17 cellular contexts compared by ENCODE assay signal in genomic region chr12:54032220-54032619, GRCh38. TPM values are rescaled to one million over a fixed set of nuclear protein-coding genes. Genes with fewer than 3 reads are reported as not detected.
DNase-seq lines count a peak whose midpoint lies in the region; ATAC-seq and TF ChIP-seq lines count a peak whose summit lies in the region.
"Had no signal": no experiment of that assay in that cellular context is flagged by ENCODE, and none has a peak within 500 bp of the region (broad histone marks: within the 10 kb centered on the region; RNA-seq: fewer than 3 reads in every experiment).

No MANE protein-coding gene starts in this region.

- H3K36me3 ChIP-seq in OCI-LY3 (replicated peaks; ENCODE audit: low read depth, low read length), result no peaks in the 10 kb centered on the region
- H3K36me3 ChIP-seq in endodermal cell (ENCODE audit: control insufficient read depth, insufficient read depth, low read length), result no peaks in the 10 kb centered on the region
- no peaks in the 10 kb centered on the region for H3K36me3 ChIP-seq in gastrocnemius medialis

- peaks cover 13% of the 10 kb centered on the region for H3K4me1 Mint-ChIP-seq in endodermal cell
- H3K4me1 Mint-ChIP-seq in activated CD8-positive, alpha-beta memory T cell treated with anti-CD3 and anti-CD28 coated beads, Interleukin-2, amount 10 ng/mL, durations not matched to agents 7 days and 5 days, result peaks cover 22% of the 10 kb centered on the region

- TF ChIP-seq CTCF in GM10266 (IDR thresholded peaks at IDR 0.05; ENCODE audit: control insufficient read depth, insufficient read depth, low read depth, missing control alignments), result peak; percentile 0
- TF ChIP-seq CTCF in OCI-LY3 (IDR thresholded peaks at IDR 0.05; ENCODE audit: low read depth, low read length), result no peak
- no peak for TF ChIP-seq CTCF in endodermal cell (conservative IDR thresholded peaks at IDR 0.05)
- TF ChIP-seq CTCF in gastrocnemius medialis (IDR thresholded peaks at IDR 0.05 in 4 of 5, conservative IDR thresholded peaks at IDR 0.05 in 1 of 5), result no peak

- no peak for TF ChIP-seq POLR2A in gastrocnemius medialis (IDR thresholded peaks at IDR 0.05)

- H3K9me3 Mint-ChIP-seq in endodermal cell, result peaks cover 3% of the 10 kb centered on the region
- no peaks in the 10 kb centered on the region for H3K9me3 Mint-ChIP-seq in activated CD8-positive, alpha-beta memory T cell treated with anti-CD3 and anti-CD28 coated beads, Interleukin-2, amount 10 ng/mL, durations not matched to agents 7 days and 5 days (ENCODE audit: low read depth)
- H3K9me3 Mint-ChIP-seq: activated naive CD4-positive, alpha-beta T cell treated with anti-CD3 and anti-CD28 coated beads, Interleukin-2, amount 50 U/mL, for 72 hours had no signal

- no peak overlapping the region for H2AFZ ChIP-seq in OCI-LY3 (ENCODE audit: low read depth, low read length)

- H3K27ac Mint-ChIP-seq in endodermal cell, result no peak overlapping the region
- no peak overlapping the region for H3K27ac Mint-ChIP-seq in activated CD8-positive, alpha-beta memory T cell treated with anti-CD3 and anti-CD28 coated beads, Interleukin-2, amount 10 ng/mL, durations not matched to agents 7 days and 5 days
- H3K27ac Mint-ChIP-seq: activated naive CD4-positive, alpha-beta T cell treated with anti-CD3 and anti-CD28 coated beads, Interleukin-2, amount 50 U/mL, for 72 hours; dendritic cell treated with granulocyte-macrophage colony-stimulating factor and Interleukin-4, amounts not matched to agents 40 ng/mL and 50 ng/mL, for 4 days; progenitor cell of endocrine pancreas had no signal

- H3K4me2 ChIP-seq in OCI-LY3 (ENCODE audit: low read length), result peak overlapping the region; percentile 64; the same call in 1 of the 2 replicates

- no peaks in the 10 kb centered on the region for H3K9me3 ChIP-seq in OCI-LY3 (ENCODE audit: insufficient read depth, low read length)
- H3K9me3 ChIP-seq in endodermal cell (ENCODE audit: control insufficient read depth, low read length), result peaks cover 5% of the 10 kb centered on the region
- no peaks in the 10 kb centered on the region for H3K9me3 ChIP-seq in gastrocnemius medialis
- H3K9me3 ChIP-seq: body of pancreas, SK-N-SH, testis had no signal

- in situ Hi-C loops in gastrocnemius medialis (cut with MboI; ENCODE audit: low sequenced_read_pairs in 4 of 4), result loop anchor here in 1 of 4 donors (5.0 kb wide), 1 partner anchor 160 kb away; no protein-coding TSS in a partner anchor

- no peaks in the 10 kb centered on the region for H3K27me3 ChIP-seq in OCI-LY3 (ENCODE audit: low read depth, low read length)
- H3K27me3 ChIP-seq in endodermal cell (ENCODE audit: control insufficient read depth, insufficient read depth, low read length, poor library complexity, severe bottlenecking), result peaks cover 100% of the 10 kb centered on the region
- no peaks in the 10 kb centered on the region for H3K27me3 ChIP-seq in gastrocnemius medialis
- H3K27me3 ChIP-seq: testis had no signal

- H3K9ac ChIP-seq in OCI-LY3 (ENCODE audit: low read length), result no peak overlapping the region
- H3K9ac ChIP-seq in endodermal cell (ENCODE audit: extremely low read depth, low read length, poor library complexity, severe bottlenecking), result no peak overlapping the region
- H3K9ac ChIP-seq: SK-N-SH had no signal

- CTCF ChIA-PET in activated CD8-positive, alpha-beta memory T cell treated with anti-CD3 and anti-CD28 coated beads, Interleukin-2, amount 10 ng/mL, durations not matched to agents 7 days and 5 days (lab: Charles Lee), result interaction anchor here (0.6 to 15.1 kb wide), 44 partner anchors 9 to 287 kb away, joined by 3 to 229 read pairs (median 6); partner anchors contain the start of genes HOXC10, HOXC4, HOXC8 and HOXC9

- 13 to 14% methylated on average over 4 of the region's 4 CpGs for WGBS in endodermal cell (ENCODE audit: insufficient coverage in 1 of 2, insufficient read length in 1 of 2), 2 experiments

- H3K79me2 ChIP-seq in OCI-LY3 (ENCODE audit: low read length), result no peaks in the 10 kb centered on the region

- DNase-seq in GM10266 (ENCODE audit: extremely low spot score), result peak; percentile 57
- DNase-seq in endodermal cell, result peak; percentile 48
- DNase-seq in gastrocnemius medialis, result no peak
- no peak for DNase-seq in activated CD8-positive, alpha-beta memory T cell treated with anti-CD3 and anti-CD28 coated beads, Interleukin-2, amount 10 ng/mL, durations not matched to agents 7 days and 5 days
- DNase-seq in NK-92 treated with Interleukin-12 subunit alpha and Interleukin-12 subunit beta, amount 100 ng/mL, for 24 hours (lab: John Stamatoyannopoulos, UW), result no peak
- DNase-seq in cortex of kidney (lab: John Stamatoyannopoulos, UW), result no peak

- H3K27me3 Mint-ChIP-seq in endodermal cell (ENCODE audit: insufficient read depth), result peaks cover 97% of the 10 kb centered on the region
- peaks cover 90% of the 10 kb centered on the region for H3K27me3 Mint-ChIP-seq in activated CD8-positive, alpha-beta memory T cell treated with anti-CD3 and anti-CD28 coated beads, Interleukin-2, amount 10 ng/mL, durations not matched to agents 7 days and 5 days

- H3K4me3 Mint-ChIP-seq in endodermal cell, result no peak overlapping the region
- H3K4me3 Mint-ChIP-seq in activated CD8-positive, alpha-beta memory T cell treated with anti-CD3 and anti-CD28 coated beads, Interleukin-2, amount 10 ng/mL, durations not matched to agents 7 days and 5 days, result no peak overlapping the region
- H3K4me3 Mint-ChIP-seq: dendritic cell treated with granulocyte-macrophage colony-stimulating factor and Interleukin-4, amounts not matched to agents 40 ng/mL and 50 ng/mL, for 4 days had no signal

- peaks cover 11% of the 10 kb centered on the region for H3K4me1 ChIP-seq in OCI-LY3 (ENCODE audit: low read length)
- no peaks in the 10 kb centered on the region for H3K4me1 ChIP-seq in endodermal cell (ENCODE audit: control insufficient read depth, insufficient read depth, low read length)
- H3K4me1 ChIP-seq in gastrocnemius medialis, result peaks cover 16 to 32% of the 10 kb centered on the region in 2 donors

- H3K27ac ChIP-seq in OCI-LY3 (ENCODE audit: low read length), result no peak overlapping the region
- no peak overlapping the region for H3K27ac ChIP-seq in endodermal cell (ENCODE audit: low read depth, low read length)
- peak overlapping the region; percentile 94 to 100 (median 98) for H3K27ac ChIP-seq in gastrocnemius medialis
- H3K27ac ChIP-seq: body of pancreas had no signal

- no peak for ATAC-seq in gastrocnemius medialis
- ATAC-seq in activated CD8-positive, alpha-beta memory T cell treated with anti-CD3 and anti-CD28 coated beads, Interleukin-2, amount 10 ng/mL, durations not matched to agents 7 days and 5 days, result no peak

- no peak overlapping the region for H3K4me3 ChIP-seq in OCI-LY3 (ENCODE audit: low read length)
- H3K4me3 ChIP-seq in endodermal cell (ENCODE audit: low read length), result no peak overlapping the region
- H3K4me3 ChIP-seq in gastrocnemius medialis, result peak overlapping the region in 2 of 4 donors; percentile 65 to 71
- H3K4me3 ChIP-seq: body of pancreas had no signal

- H4K20me1 ChIP-seq in OCI-LY3 (ENCODE audit: insufficient read depth, low read length), result no peaks in the 10 kb centered on the region

- intact Hi-C loops in gastrocnemius medialis (cut with DNase I; ENCODE audit: low total_unique reads), result loop anchor here (1.0 kb wide), 1 partner anchor 159 kb away; no protein-coding TSS in a partner anchor

- no peaks in the 10 kb centered on the region for H3K36me3 Mint-ChIP-seq in endodermal cell (ENCODE audit: low read depth)
- H3K36me3 Mint-ChIP-seq in activated CD8-positive, alpha-beta memory T cell treated with anti-CD3 and anti-CD28 coated beads, Interleukin-2, amount 10 ng/mL, durations not matched to agents 7 days and 5 days, result no peaks in the 10 kb centered on the region

RNA-seq across cellular contexts. Expression of gene HOXC5, which starts 0.6 kb away (rescaled TPM):
- total RNA-seq in endodermal cell, result not detected
- polyA plus RNA-seq in endodermal cell (2013, experiment 1 of 2), result 0.82 TPM
- polyA plus RNA-seq in endodermal cell (2013, experiment 2 of 2), result 1.7 TPM
- 1 to 10 TPM in 1 of 4 donors, under 1 TPM in 1, not detected in 2; 0.36 to 1.4 TPM for total RNA-seq in gastrocnemius medialis
- total RNA-seq in activated CD8-positive, alpha-beta memory T cell treated with anti-CD3 and anti-CD28 coated beads, Interleukin-2, amount 10 ng/mL, durations not matched to agents 7 days and 5 days, result not detected
- total RNA-seq: activated naive CD4-positive, alpha-beta T cell treated with anti-CD3 and anti-CD28 coated beads, Interleukin-2, amount 50 U/mL, for 72 hours; body of pancreas; G401; left lobe of liver had no signal
- polyA plus RNA-seq: BJ had no signal

RNA-seq across cellular contexts. Expression of gene HOXC6, which starts 4.0 kb away (rescaled TPM):
- total RNA-seq in endodermal cell (not detected), gastrocnemius medialis (1 to 10 TPM; 1.0 to 4.7 (median 3.8) TPM)
- 16.8 TPM for polyA plus RNA-seq in endodermal cell (2013, experiment 1 of 2)
- polyA plus RNA-seq in endodermal cell (2013, experiment 2 of 2), result 10.0 TPM
- total RNA-seq in activated CD8-positive, alpha-beta memory T cell treated with anti-CD3 and anti-CD28 coated beads, Interleukin-2, amount 10 ng/mL, durations not matched to agents 7 days and 5 days, result not detected
- total RNA-seq: activated naive CD4-positive, alpha-beta T cell treated with anti-CD3 and anti-CD28 coated beads, Interleukin-2, amount 50 U/mL, for 72 hours; body of pancreas; left lobe of liver had no signal

RNA-seq across cellular contexts. Expression of gene HOXC4, which starts 21.4 kb away (rescaled TPM):
- total RNA-seq in endodermal cell (not detected), gastrocnemius medialis (1 to 10 TPM in 1 of 4 donors, under 1 TPM in 3; 0.51 to 2.0 (median 0.71) TPM)
- polyA plus RNA-seq in endodermal cell (2013, experiment 1 of 2), result 13.4 TPM
- polyA plus RNA-seq in endodermal cell (2013, experiment 2 of 2), result 10.3 TPM
- 1 to 10 TPM; 1.5 to 1.9 TPM for total RNA-seq in activated CD8-positive, alpha-beta memory T cell treated with anti-CD3 and anti-CD28 coated beads, Interleukin-2, amount 10 ng/mL, durations not matched to agents 7 days and 5 days
- total RNA-seq: body of pancreas had no signal

RNA-seq across cellular contexts. Expression of gene HOXC8, which starts 23.4 kb away (rescaled TPM):
- not detected for total RNA-seq in endodermal cell
- polyA plus RNA-seq in endodermal cell (2013, experiment 1 of 2), result 3.3 TPM
- polyA plus RNA-seq in endodermal cell (2013, experiment 2 of 2), result 1.6 TPM
- 1 to 10 TPM; 3.3 to 4.9 (median 3.8) TPM for total RNA-seq in gastrocnemius medialis
- total RNA-seq in activated CD8-positive, alpha-beta memory T cell treated with anti-CD3 and anti-CD28 coated beads, Interleukin-2, amount 10 ng/mL, durations not matched to agents 7 days and 5 days, result not detected
- total RNA-seq: activated naive CD4-positive, alpha-beta T cell treated with anti-CD3 and anti-CD28 coated beads, Interleukin-2, amount 50 U/mL, for 72 hours; body of pancreas; left lobe of liver; progenitor cell of endocrine pancreas had no signal

RNA-seq across cellular contexts. Expression of gene HOXC9, which starts 32.3 kb away (rescaled TPM):
- total RNA-seq in endodermal cell (not detected), gastrocnemius medialis (10 to 100 TPM; 13.6 to 37.7 (median 26.3) TPM)
- 5.5 TPM for polyA plus RNA-seq in endodermal cell (2013, experiment 1 of 2)
- polyA plus RNA-seq in endodermal cell (2013, experiment 2 of 2), result 6.4 TPM
- total RNA-seq in activated CD8-positive, alpha-beta memory T cell treated with anti-CD3 and anti-CD28 coated beads, Interleukin-2, amount 10 ng/mL, durations not matched to agents 7 days and 5 days, result not detected
- total RNA-seq: activated naive CD4-positive, alpha-beta T cell treated with anti-CD3 and anti-CD28 coated beads, Interleukin-2, amount 50 U/mL, for 72 hours; body of pancreas; left lobe of liver; progenitor cell of endocrine pancreas had no signal
- polyA plus RNA-seq: small intestine had no signal

Comparison
In these comparisons a context has a peak if more than half of its experiments do, and no peak if none do; other contexts are left out.
1. DNase-seq: peak in GM10266 (single experiment) and endodermal cell (single experiment); none in gastrocnemius medialis (0 of 2), activated CD8-positive, alpha-beta memory T cell treated with anti-CD3 and anti-CD28 coated beads, Interleukin-2, amount 10 ng/mL, durations not matched to agents 7 days and 5 days (single experiment), NK-92 treated with Interleukin-12 subunit alpha and Interleukin-12 subunit beta, amount 100 ng/mL, for 24 hours (single experiment) and cortex of kidney (single experiment).
2. H3K27ac ChIP-seq: peak in gastrocnemius medialis (4 of 4); none in OCI-LY3 (single experiment) and endodermal cell (single experiment).